Comparison of ENCODE assay signal across 13 cellular contexts in the genomic region with DNA sequence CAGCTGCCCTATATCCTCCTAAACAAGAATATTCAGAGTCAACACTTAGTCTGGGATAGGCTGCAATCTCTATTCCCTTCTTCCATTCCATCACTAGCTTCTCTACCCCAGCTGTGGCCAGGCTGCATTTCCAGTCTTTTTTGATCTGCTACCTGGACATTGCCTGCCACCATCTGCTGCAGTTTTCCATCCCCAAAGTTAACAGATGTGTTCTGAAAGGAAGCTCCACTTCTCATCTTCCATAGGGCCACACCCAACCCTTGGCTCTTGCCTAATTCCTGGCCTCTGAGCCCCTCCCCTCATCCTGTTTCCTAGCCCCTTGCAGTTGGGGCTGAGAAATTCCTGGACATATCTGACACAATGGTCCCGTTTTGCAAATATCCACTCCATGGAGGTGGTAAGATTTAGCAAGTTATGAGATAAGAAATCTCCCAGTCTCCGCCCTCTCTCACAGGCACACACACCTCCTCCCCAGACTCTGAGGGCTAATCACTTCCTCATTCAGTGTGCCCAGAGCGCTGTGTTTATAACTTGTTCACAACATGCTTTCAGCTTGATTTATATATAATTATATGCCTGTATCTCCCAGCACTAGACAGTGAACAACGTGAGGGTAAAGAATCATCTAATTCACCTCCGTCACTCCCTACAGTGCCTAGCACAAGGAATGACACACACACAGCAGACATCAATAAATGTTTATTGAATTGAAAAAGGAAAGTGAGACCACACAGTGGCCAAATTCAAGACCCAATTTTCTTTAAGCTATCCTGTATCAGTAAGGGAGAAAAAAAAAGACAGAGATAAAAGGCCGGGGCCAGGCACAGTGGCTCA. TPM values are rescaled to one million over a fixed set of nuclear protein-coding genes. Genes with fewer than 3 reads are reported as not detected.
DNase-seq lines count a peak whose midpoint lies in the region; ATAC-seq, FAIRE-seq and TF ChIP-seq lines count a peak whose summit lies in the region.
"Had no signal": no experiment of that assay in that cellular context is flagged by ENCODE, and none has a peak within 500 bp of the region (broad histone marks: within the 10 kb centered on the region; RNA-seq: fewer than 3 reads in every experiment).

No MANE protein-coding gene starts in this region.

- 42 to 43% methylated on average over 6 of the region's 6 CpGs for WGBS in esophagus squamous epithelium, 2 donors

- peak overlapping the region in 7 of 8 donors; percentile 2 to 59 (median 16) for H3K4me3 Mint-ChIP-seq in naive B cell
- no peak overlapping the region for H3K4me3 Mint-ChIP-seq in activated CD4-positive, alpha-beta memory T cell treated with anti-CD3 and anti-CD28 coated beads for 36 hours

- H3K9me3 ChIP-seq in esophagus squamous epithelium: no peaks in the 10 kb centered on the region

- FAIRE-seq in GM18507 (lab: Jason Lieb, UNC): peak; percentile 33
- FAIRE-seq: colon had no signal

- H3K27me3 Mint-ChIP-seq in naive B cell: peaks cover 6 to 14% (median 13%) of the 10 kb centered on the region in 3 donors
- H3K27me3 Mint-ChIP-seq in activated CD4-positive, alpha-beta memory T cell treated with anti-CD3 and anti-CD28 coated beads for 36 hours: peaks cover 4% of the 10 kb centered on the region

- H3K36me3 ChIP-seq in esophagus squamous epithelium: peaks cover 0 to 4% (median 0%) of the 10 kb centered on the region in 3 donors

- H3K27me3 ChIP-seq in esophagus squamous epithelium: peaks cover 0 to 34% (median 6%) of the 10 kb centered on the region in 4 donors

- no peaks in the 10 kb centered on the region for H3K36me3 Mint-ChIP-seq in naive B cell
- H3K36me3 Mint-ChIP-seq in activated CD4-positive, alpha-beta memory T cell treated with anti-CD3 and anti-CD28 coated beads for 36 hours: peaks cover 3% of the 10 kb centered on the region

- CTCF ChIA-PET in activated CD4-positive, alpha-beta memory T cell treated with anti-CD3 and anti-CD28 coated beads for 36 hours (lab: Charles Lee): interaction anchor here (1.5 kb wide), 1 partner anchor 26 kb away, joined by 6 read pairs; no protein-coding TSS in a partner anchor

- peak overlapping the region in 1 of 6 donors; percentile 16 for H3K27ac Mint-ChIP-seq in naive B cell
- H3K27ac Mint-ChIP-seq in activated CD4-positive, alpha-beta memory T cell treated with anti-CD3 and anti-CD28 coated beads for 36 hours: no peak overlapping the region
- H3K27ac Mint-ChIP-seq: progenitor cell of endocrine pancreas had no signal

- H3K9me3 Mint-ChIP-seq in naive B cell: no peaks in the 10 kb centered on the region
- no peaks in the 10 kb centered on the region for H3K9me3 Mint-ChIP-seq in activated CD4-positive, alpha-beta memory T cell treated with anti-CD3 and anti-CD28 coated beads for 36 hours

- H3K4me3 ChIP-seq in esophagus squamous epithelium: no peak overlapping the region

- no peak overlapping the region for H3K27ac ChIP-seq in esophagus squamous epithelium

- intact Hi-C loops in esophagus squamous epithelium (cut with DNase I): no loop called here
- intact Hi-C loops in activated CD4-positive, alpha-beta memory T cell treated with anti-CD3 and anti-CD28 coated beads for 36 hours (cut with micrococcal nuclease): no loop called here

- POLR2A ChIA-PET in activated CD4-positive, alpha-beta memory T cell treated with anti-CD3 and anti-CD28 coated beads for 36 hours (lab: Charles Lee): no interaction called here

- TF ChIP-seq CTCF in esophagus squamous epithelium (IDR thresholded peaks at IDR 0.05): no peak

- peaks cover 8 to 13% (median 8%) of the 10 kb centered on the region in 3 donors for H3K4me1 Mint-ChIP-seq in naive B cell
- H3K4me1 Mint-ChIP-seq in activated CD4-positive, alpha-beta memory T cell treated with anti-CD3 and anti-CD28 coated beads for 36 hours (ENCODE audit: low read depth): no peaks in the 10 kb centered on the region

- DNase-seq in GM18507 (ENCODE audit: extremely low spot score, insufficient read length, low read depth) (no peak), NOMO-1 (lab: John Stamatoyannopoulos, UW; ENCODE audit: unreplicated experiment in 2 of 2) (peak; percentile 84 to 89), naive B cell (peak; percentile 15), esophagus squamous epithelium (lab: John Stamatoyannopoulos, UW) (no peak), AG20443 (ENCODE audit: low spot score) (no peak)
- DNase-seq in activated CD4-positive, alpha-beta memory T cell treated with anti-CD3 and anti-CD28 coated beads for 36 hours: no peak
- DNase-seq: GOT3, NCI-H1694 treated with DMSO at 0.1 percent for 48 hours had no signal

- ATAC-seq in HG02870 (IDR thresholded peaks at IDR 0.05; ENCODE audit: unreplicated experiment): peak; percentile 61
- ATAC-seq in naive B cell (ENCODE audit: low read depth in 2 of 2): peak; percentile 93 to 95
- no peak for ATAC-seq in HG02840 (IDR thresholded peaks at IDR 0.05; ENCODE audit: low FRiP score, unreplicated experiment)
- ATAC-seq: left lobe of liver had no signal

- no peak for TF ChIP-seq POLR2A in esophagus squamous epithelium (IDR thresholded peaks at IDR 0.05)

- H3K4me1 ChIP-seq in esophagus squamous epithelium: peaks cover 0 to 26% (median 11%) of the 10 kb centered on the region in 3 donors

RNA-seq across cellular contexts. Expression of gene SMUG1, which starts 13.4 kb away (rescaled TPM):
- polyA plus RNA-seq in naive B cell (ENCODE audit: low read depth in 6 of 6): 10 to 100 TPM; 27.3 to 44.4 (median 35.4) TPM
- total RNA-seq in esophagus squamous epithelium: 10 to 100 TPM; 30.5 to 44.1 (median 38.7) TPM
- total RNA-seq in activated CD4-positive, alpha-beta memory T cell treated with anti-CD3 and anti-CD28 coated beads for 36 hours: 10 to 100 TPM; 25.3 to 26.4 TPM

Comparison
In these comparisons a context has a peak if more than half of its experiments do, and no peak if none do; other contexts are left out.
1. DNase-seq: peak in NOMO-1 (2 of 2) and naive B cell (single experiment); none in GM18507 (single experiment), esophagus squamous epithelium (single experiment), activated CD4-positive, alpha-beta memory T cell treated with anti-CD3 and anti-CD28 coated beads for 36 hours (single experiment) and AG20443 (single experiment).